1 cellular context compared by ENCODE assay signal in the genomic region with DNA sequence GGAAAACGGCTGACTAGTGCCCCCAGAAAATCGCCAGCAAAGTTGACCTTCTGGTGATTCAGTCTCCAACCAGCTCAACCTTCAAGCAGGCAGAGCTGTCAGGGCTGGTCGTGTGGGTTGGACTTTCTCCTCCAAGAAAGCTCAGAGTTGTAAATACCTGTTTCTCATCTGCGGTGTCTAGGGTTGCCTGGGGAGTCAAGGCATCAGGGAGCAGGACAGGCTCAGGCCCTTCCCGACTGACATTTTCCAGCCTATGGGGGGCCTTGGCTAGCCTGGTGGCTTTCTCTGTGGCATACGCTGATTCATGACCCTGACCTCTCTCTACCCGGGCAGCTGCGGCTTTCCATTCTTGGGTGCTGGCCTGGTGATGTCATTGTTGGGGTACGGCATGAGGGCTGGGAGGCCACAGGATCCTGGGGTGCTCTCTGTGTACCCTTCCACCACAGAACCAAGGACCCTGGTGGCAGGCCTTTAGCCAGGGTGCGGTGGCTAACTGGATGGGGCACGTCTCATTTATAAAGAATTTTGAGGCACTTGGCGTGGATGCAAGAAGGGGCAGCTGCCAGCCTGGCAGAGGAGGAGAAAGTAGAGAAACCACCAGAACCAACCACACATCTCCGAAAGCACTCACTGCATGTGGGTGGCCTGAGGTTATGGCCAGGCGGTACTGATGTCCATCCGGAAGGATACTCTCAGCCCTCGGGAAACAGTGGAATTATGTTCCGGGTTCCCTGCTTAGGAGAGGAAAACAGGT.
TF ChIP-seq lines count a peak whose summit lies in the region.

No MANE protein-coding gene starts in this region.

TF ChIP-seq in IMR-90, 13 proteins besides CTCF, POLR2A, EP300 and RAD21 (continued from another document):
- TF ChIP-seq MAFK (IDR thresholded peaks at IDR 0.05; ENCODE audit: low read depth, low read length) = no peak
- TF ChIP-seq BHLHE40 (IDR thresholded peaks at IDR 0.05; ENCODE audit: low read depth, low read length) = no peak
- 0 out of 2 replicates have a peak, but pooled peaks have one; percentile 7 for TF ChIP-seq MAZ (IDR thresholded peaks at IDR 0.05; ENCODE audit: borderline replicate concordance, low read depth, low read length)
- TF ChIP-seq RCOR1 (IDR thresholded peaks at IDR 0.05; ENCODE audit: insufficient replicate concordance, low read length) = no peak
